In the genomic region with DNA sequence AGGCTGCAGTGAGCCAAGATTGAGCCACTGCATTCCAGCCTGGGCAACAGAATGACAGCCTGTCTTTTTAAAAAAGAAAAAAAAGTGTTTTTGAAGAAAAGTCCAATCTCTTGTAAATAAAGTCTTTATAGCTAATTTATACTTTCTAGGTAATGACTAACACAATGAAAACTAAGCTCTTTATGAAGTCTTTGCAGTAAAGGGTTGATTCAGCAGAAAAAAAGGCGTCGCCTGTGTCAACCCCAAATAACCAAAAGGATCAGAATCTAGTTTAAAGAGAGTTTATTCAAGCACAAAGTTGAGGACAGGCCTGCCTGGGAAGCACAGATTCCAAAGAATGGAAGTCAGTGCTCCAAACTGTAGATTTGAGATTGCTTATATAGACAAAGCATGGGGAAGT, we compare ENCODE assay signal across 32 cellular contexts.
"Had no signal": no experiment of that assay in that cellular context is flagged by ENCODE, and none has a peak within 500 bp of the region (broad histone marks: within the 10 kb centered on the region; RNA-seq: fewer than 3 reads in every experiment).

No MANE protein-coding gene starts in this region.

- H3K4me1 Mint-ChIP-seq: stimulated activated memory B cell treated with anti-CD40 and anti-IgM and Interleukin-4, amounts not matched to agents 10 μg/mL and 1 μg/mL and 100 μg/mL, for 72 hours; stimulated activated naive CD8-positive, alpha-beta T cell treated with anti-CD3 and anti-CD28 coated beads, Interleukin-15, amount 100 ng/mL, for 72 hours had no signal

- H3K27ac ChIP-seq: neural progenitor cell, ovary, parathyroid adenoma, psoas muscle, skin epidermis, spleen, suprapubic skin, testis, tibial artery, transverse colon, upper lobe of right lung, uterus had no signal

- H3K27me3 Mint-ChIP-seq: progenitor cell of endocrine pancreas had no signal

- H2AFZ ChIP-seq: neural progenitor cell, parathyroid adenoma had no signal

- DNase-seq: naive thymus-derived CD4-positive, alpha-beta T cell; natural killer cell; occipital lobe; ovary; posterior cingulate gyrus; psoas muscle; right cardiac atrium; spleen; stimulated activated CD4-positive, alpha-beta T cell treated with anti-CD3 and anti-CD28 coated beads, Interleukin-12 subunit alpha, Interleukin-12 subunit beta, amount 100 ng/mL, for 4 hours; stimulated activated CD4-positive, alpha-beta T cell treated with anti-CD3 and anti-CD28 coated beads, Interleukin-1b, Interleukin-23, amount 100 ng/mL, for 48 hours; stimulated activated CD4-positive, alpha-beta T cell treated with anti-CD3 and anti-CD28 coated beads, Interleukin-4, amount 100 ng/mL, for 1 hour; stimulated activated CD4-positive, alpha-beta T cell treated with anti-CD3 and anti-CD28 coated beads, Interleukin-4, amount 100 ng/mL, for 4 hours; stimulated activated CD8-positive, alpha-beta memory T cell treated with anti-CD3 and anti-CD28 coated beads, Interleukin-4, amount 100 ng/mL, for 48 hours; stimulated activated naive CD4-positive, alpha-beta T cell; stimulated activated naive CD8-positive, alpha-beta T cell treated with anti-CD3 and anti-CD28 coated beads, Interleukin-15, amount 100 ng/mL, for 72 hours; stimulated activated naive CD8-positive, alpha-beta T cell treated with anti-CD3 and anti-CD28 coated beads, Interleukin-15, Interleukin-2, amounts not matched to agents 100 U/mL and 50 U/mL, for 24 hours; substantia nigra; testis; tibial artery; transverse colon; upper lobe of right lung; uterus had no signal

- H3K4me1 ChIP-seq: parathyroid adenoma, psoas muscle, suprapubic skin, testis, tibial artery, transverse colon, upper lobe of right lung, uterus had no signal

- H3K27ac Mint-ChIP-seq: natural killer cell; nephron; neural progenitor cell; progenitor cell of endocrine pancreas; stimulated activated memory B cell treated with anti-CD40 and anti-IgM and Interleukin-4, amounts not matched to agents 10 μg/mL and 1 μg/mL and 100 μg/mL, for 72 hours; stimulated activated naive CD8-positive, alpha-beta T cell treated with anti-CD3 and anti-CD28 coated beads, Interleukin-15, amount 100 ng/mL, for 72 hours; type B pancreatic cell had no signal

- H3K27me3 ChIP-seq: neural progenitor cell, ovary, testis, upper lobe of right lung had no signal

- H3K36me3 Mint-ChIP-seq: natural killer cell; neural progenitor cell; stimulated activated memory B cell treated with anti-CD40 and anti-IgM and Interleukin-4, amounts not matched to agents 10 μg/mL and 1 μg/mL and 100 μg/mL, for 72 hours; type B pancreatic cell had no signal

- ATAC-seq: naive thymus-derived CD4-positive, alpha-beta T cell; natural killer cell; psoas muscle; right cardiac atrium; sciatic nerve; stimulated activated memory B cell treated with anti-CD40 and anti-IgM and Interleukin-4, amounts not matched to agents 10 μg/mL and 1 μg/mL and 100 μg/mL, for 72 hours; stimulated activated naive CD8-positive, alpha-beta T cell treated with anti-CD3 and anti-CD28 coated beads, Interleukin-15, amount 100 ng/mL, for 72 hours; stimulated activated naive CD8-positive, alpha-beta T cell treated with anti-CD3 and anti-CD28 coated beads, Interleukin-15, Interleukin-2, amounts not matched to agents 100 U/mL and 50 U/mL, for 24 hours; upper lobe of right lung had no signal

- H3K79me2 ChIP-seq: parathyroid adenoma had no signal

- H3K4me2 ChIP-seq: neural progenitor cell, smooth muscle cell had no signal

- H3K36me3 ChIP-seq: neural progenitor cell, ovary, spleen, suprapubic skin, tibial artery, transverse colon, upper lobe of right lung, uterus had no signal

- H3K4me3 Mint-ChIP-seq: naive thymus-derived CD4-positive, alpha-beta T cell; natural killer cell; nephron; neural progenitor cell; stimulated activated memory B cell treated with anti-CD40 and anti-IgM and Interleukin-4, amounts not matched to agents 10 μg/mL and 1 μg/mL and 100 μg/mL, for 72 hours; stimulated activated naive CD8-positive, alpha-beta T cell treated with anti-CD3 and anti-CD28 coated beads, Interleukin-15, amount 100 ng/mL, for 72 hours; type B pancreatic cell had no signal

- H3K9me3 ChIP-seq: ovary, psoas muscle, spleen, suprapubic skin, testis, tibial artery, transverse colon, upper lobe of right lung, uterus had no signal

- H3K4me3 ChIP-seq: neural progenitor cell, ovary, psoas muscle, skin epidermis, smooth muscle cell, spleen, suprapubic skin, testis, tibial artery, transverse colon, upper lobe of right lung, uterus had no signal

- H3K9me3 Mint-ChIP-seq: naive thymus-derived CD4-positive, alpha-beta T cell; natural killer cell; nephron; neural progenitor cell; stimulated activated memory B cell treated with anti-CD40 and anti-IgM and Interleukin-4, amounts not matched to agents 10 μg/mL and 1 μg/mL and 100 μg/mL, for 72 hours; stimulated activated naive CD8-positive, alpha-beta T cell treated with anti-CD3 and anti-CD28 coated beads, Interleukin-15, amount 100 ng/mL, for 72 hours; type B pancreatic cell had no signal

- H3K9ac ChIP-seq: neural progenitor cell, parathyroid adenoma had no signal
